In genomic region chr5:57594436-57594835, GRCh38 we compare ENCODE assay signal across 22 cellular contexts.
"Had no signal": no experiment of that assay in that cellular context is flagged by ENCODE, and none has a peak within 500 bp of the region (broad histone marks: within the 10 kb centered on the region; RNA-seq: fewer than 3 reads in every experiment).

No MANE protein-coding gene starts in this region.

- H3K9ac ChIP-seq: KMS-11 had no signal

- DNase-seq: Kasumi-1; NCI-H1092 treated with DMSO at 0.1 percent for 48 hours; NCI-H1436; NCI-H187; NCI-H2029; NCI-H2081 treated with DMSO at 0.1 percent for 48 hours; NCI-H2171; NCI-H226; NCI-H446; NCI-H510A; NCI-H524 treated with DMSO at 0.1 percent for 48 hours; NCI-H774; NK-92 treated with Interleukin-12 subunit alpha and Interleukin-12 subunit beta, amount 100 ng/mL, for 24 hours; PC-3; SHP77; SJCRH30 had no signal

- H3K36me3 ChIP-seq: SJCRH30 had no signal

- H3K27me3 ChIP-seq: SJCRH30 had no signal

- ATAC-seq: K562, Panc1, PC-3 had no signal

- H3K4me2 ChIP-seq: KMS-11 had no signal

- H3K27ac ChIP-seq: HL-60, KMS-11, RWPE1, SJCRH30, SK-N-MC had no signal

- H3K4me3 ChIP-seq: K562, SJCRH30, SK-N-MC had no signal

- H3K9me3 ChIP-seq: SJCRH30 had no signal
